In the genomic region with DNA sequence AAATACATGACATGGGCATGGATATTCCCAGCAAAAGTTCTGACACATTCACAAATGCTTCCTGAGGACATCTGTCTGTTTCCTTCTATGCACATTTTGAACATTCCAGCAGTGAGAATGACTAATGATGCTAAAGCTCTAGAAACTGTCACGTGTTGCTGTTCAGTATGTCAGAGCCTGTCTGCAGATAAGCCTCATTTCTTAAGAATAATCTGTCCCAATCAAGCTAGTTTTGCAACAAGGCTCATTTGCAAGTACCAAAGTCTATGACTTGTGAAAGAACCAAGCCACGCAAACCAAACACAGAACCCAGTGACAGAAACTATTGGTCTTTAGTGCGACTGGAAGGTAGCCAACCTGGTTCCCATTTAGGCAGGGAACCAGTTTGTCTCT, we compare ENCODE assay signal across 8 cellular contexts.
DNase-seq lines count a peak whose midpoint lies in the region; ATAC-seq, FAIRE-seq and TF ChIP-seq lines count a peak whose summit lies in the region.
"Had no signal": no experiment of that assay in that cellular context is flagged by ENCODE, and none has a peak within 500 bp of the region (broad histone marks: within the 10 kb centered on the region; RNA-seq: fewer than 3 reads in every experiment).

No MANE protein-coding gene starts in this region.

- 62 to 65% methylated on average over 3 of the region's 3 CpGs for WGBS in transverse colon (ENCODE audit: low coverage in 1 of 2), 2 donors
- whole genome bisulfite sequencing in esophagus muscularis mucosa = 63% methylated on average over 3 of the region's 3 CpGs

- no peak for TF ChIP-seq POLR2A in transverse colon (IDR thresholded peaks at IDR 0.05)
- no peak for TF ChIP-seq POLR2A in esophagus muscularis mucosa (IDR thresholded peaks at IDR 0.05; ENCODE audit: low read depth)

- DNase-seq in HTR-8/SVneo (ENCODE audit: insufficient read length, low spot score) (no peak), amniotic stem cell (lab: John Stamatoyannopoulos, UW) (peak; percentile 76), kidney glomerular epithelial cell (lab: John Stamatoyannopoulos, UW) (peak; percentile 50), transverse colon (no peak), NCI-H2081 (lab: John Stamatoyannopoulos, UW) (no peak), esophagus muscularis mucosa (ENCODE audit: extremely low spot score) (no peak)

- H3K27me3 ChIP-seq in transverse colon (no peaks in the 10 kb centered on the region), esophagus muscularis mucosa (no peaks in the 10 kb centered on the region)

- intact Hi-C loops in transverse colon (cut with DNase I; ENCODE audit: low total_unique reads) = no loop called here
- intact Hi-C loops in esophagus muscularis mucosa (cut with DNase I) = no loop called here

- H3K4me1 ChIP-seq in transverse colon (no peaks in the 10 kb centered on the region), esophagus muscularis mucosa (peaks cover 0 to 18% (median 17%) of the 10 kb centered on the region in 4 donors)
- H3K4me1 ChIP-seq: parathyroid adenoma had no signal

- H3K4me3 ChIP-seq in transverse colon = no peak overlapping the region
- no peak overlapping the region for H3K4me3 ChIP-seq in esophagus muscularis mucosa

- TF ChIP-seq CTCF in transverse colon (IDR thresholded peaks at IDR 0.05) = no peak
- no peak for TF ChIP-seq CTCF in esophagus muscularis mucosa (IDR thresholded peaks at IDR 0.05)

- in situ Hi-C loops in transverse colon (cut with MboI; ENCODE audit: low pct_ligation_motif_present in 1 of 4, low pct_unique_long_range_greater_than_20kb in 1 of 4, low sequenced_read_pairs in 3 of 4) = no loop called here

- FAIRE-seq in HTR-8/SVneo (lab: Jason Lieb, UNC) = peak; percentile 38

- H3K9me3 ChIP-seq in transverse colon (no peaks in the 10 kb centered on the region), esophagus muscularis mucosa (no peaks in the 10 kb centered on the region)

- peak overlapping the region; percentile 11 to 28 (median 20) for H3K27ac ChIP-seq in transverse colon
- H3K27ac ChIP-seq in esophagus muscularis mucosa (replicated peaks in 1 of 4) = no peak overlapping the region
- H3K27ac ChIP-seq: parathyroid adenoma had no signal

- H3K36me3 ChIP-seq in transverse colon = no peaks in the 10 kb centered on the region
- no peaks in the 10 kb centered on the region for H3K36me3 ChIP-seq in esophagus muscularis mucosa

- no peak for ATAC-seq in HG03439 (IDR thresholded peaks at IDR 0.05; ENCODE audit: unreplicated experiment)

- no peak for TF ChIP-seq EP300 in transverse colon (IDR thresholded peaks at IDR 0.05; ENCODE audit: low read depth)
- no peak for TF ChIP-seq EP300 in esophagus muscularis mucosa (IDR thresholded peaks at IDR 0.05)

Comparison
In these comparisons a context has a peak if more than half of its experiments do, and no peak if none do; other contexts are left out.
1. DNase-seq: peak in amniotic stem cell (single experiment) and kidney glomerular epithelial cell (single experiment); none in HTR-8/SVneo (single experiment), transverse colon (single experiment), NCI-H2081 (0 of 2) and esophagus muscularis mucosa (single experiment).
2. H3K27ac ChIP-seq: peak in transverse colon (4 of 4); none in esophagus muscularis mucosa (0 of 4).